In genomic region chr7:66140924-66141323, GRCh38 we compare ENCODE assay signal across 8 cellular contexts. TPM values are rescaled to one million over a fixed set of nuclear protein-coding genes. Genes with fewer than 3 reads are reported as not detected.
DNase-seq lines count a peak whose midpoint lies in the region; ATAC-seq and TF ChIP-seq lines count a peak whose summit lies in the region.

No MANE protein-coding gene starts in this region.

- no peak overlapping the region for H3K27ac ChIP-seq in PC-3 (ENCODE audit: low read length)
- no peak overlapping the region for H3K27ac ChIP-seq in CD8-positive, alpha-beta T cell (ENCODE audit: low read depth, low read length)

- no peaks in the 10 kb centered on the region for H3K9me3 Mint-ChIP-seq in activated T-helper 2 cell treated with anti-CD3 and anti-CD28 coated beads, Interferon-gamma antibody, Interleukin-2, Interleukin-4, amounts not matched to agents 10 μg/mL and 5 μg/mL and 100 μg/mL, durations not matched to agents 14 hours and 24 hours and 36 hours
- H3K9me3 Mint-ChIP-seq in CD8-positive, alpha-beta T cell: no peaks in the 10 kb centered on the region

- no peaks in the 10 kb centered on the region for H4K20me1 ChIP-seq in PC-3 (ENCODE audit: low read length)

- no peaks in the 10 kb centered on the region for H3K9me3 ChIP-seq in PC-3 (ENCODE audit: low read length)
- no peaks in the 10 kb centered on the region for H3K9me3 ChIP-seq in CD8-positive, alpha-beta T cell (ENCODE audit: low read length)

- peak; percentile 65 for ATAC-seq in PC-3
- no peak for ATAC-seq in CD8-positive, alpha-beta T cell

- H3F3A ChIP-seq in PC-3 (ENCODE audit: low read length, unreplicated experiment): no peaks in the 10 kb centered on the region

- peaks cover 68% of the 10 kb centered on the region for H3K36me3 Mint-ChIP-seq in activated T-helper 2 cell treated with anti-CD3 and anti-CD28 coated beads, Interferon-gamma antibody, Interleukin-2, Interleukin-4, amounts not matched to agents 10 μg/mL and 5 μg/mL and 100 μg/mL, durations not matched to agents 14 hours and 24 hours and 36 hours (ENCODE audit: low read depth)
- peaks cover 86% of the 10 kb centered on the region for H3K36me3 Mint-ChIP-seq in CD8-positive, alpha-beta T cell

- no peaks in the 10 kb centered on the region for H3K9me2 ChIP-seq in PC-3 (replicated peaks; ENCODE audit: low read length)

- POLR2A ChIA-PET in PC-3 (lab: Charles Lee; ENCODE audit: unreplicated experiment): no interaction called here
- POLR2A ChIA-PET in CD8-positive, alpha-beta T cell (lab: Charles Lee): no interaction called here

- no peak overlapping the region for H3K4me3 ChIP-seq in PC-3 (ENCODE audit: low read length)
- H3K4me3 ChIP-seq in epithelial cell of proximal tubule (ENCODE audit: low read depth, low read length): no peak overlapping the region
- no peak overlapping the region for H3K4me3 ChIP-seq in CD8-positive, alpha-beta T cell (ENCODE audit: low read depth, low read length)

- TF ChIP-seq CTCF in PC-3 (conservative IDR thresholded peaks at IDR 0.05; ENCODE audit: low read depth, low read length) (peak; percentile 52), epithelial cell of proximal tubule (conservative IDR thresholded peaks at IDR 0.05; ENCODE audit: low read depth, low read length) (peak; percentile 61)
- no peak for TF ChIP-seq CTCF in CD8-positive, alpha-beta T cell (IDR thresholded peaks at IDR 0.05)

- H2AFZ ChIP-seq in PC-3 (ENCODE audit: low read length): no peak overlapping the region

- H3K27ac Mint-ChIP-seq in activated T-helper 2 cell treated with anti-CD3 and anti-CD28 coated beads, Interferon-gamma antibody, Interleukin-2, Interleukin-4, amounts not matched to agents 10 μg/mL and 5 μg/mL and 100 μg/mL, durations not matched to agents 14 hours and 24 hours and 36 hours: no peak overlapping the region
- H3K27ac Mint-ChIP-seq in CD8-positive, alpha-beta T cell: no peak overlapping the region

- H3K36me3 ChIP-seq in PC-3 (ENCODE audit: low read depth, low read length): peaks cover 40% of the 10 kb centered on the region
- H3K36me3 ChIP-seq in CD8-positive, alpha-beta T cell (ENCODE audit: insufficient read depth, low read length): peaks cover 30% of the 10 kb centered on the region

- in situ Hi-C loops in G401 (cut with HindIII; ENCODE audit: low sequenced_read_pairs): no loop called here

- CTCF ChIA-PET in PC-3 (lab: Charles Lee): interaction anchor here (0.5 to 0.6 kb wide), 2 partner anchors 8 to 406 kb away, joined by 4 read pairs; no protein-coding TSS in a partner anchor
- CTCF ChIA-PET in CD8-positive, alpha-beta T cell (lab: Charles Lee): no interaction called here

- H3K9ac ChIP-seq in PC-3 (ENCODE audit: low read length): no peak overlapping the region

- no peak overlapping the region for H3K4me3 Mint-ChIP-seq in activated T-helper 2 cell treated with anti-CD3 and anti-CD28 coated beads, Interferon-gamma antibody, Interleukin-2, Interleukin-4, amounts not matched to agents 10 μg/mL and 5 μg/mL and 100 μg/mL, durations not matched to agents 14 hours and 24 hours and 36 hours (ENCODE audit: low read depth)
- no peak overlapping the region for H3K4me3 Mint-ChIP-seq in CD8-positive, alpha-beta T cell

- peaks cover 6% of the 10 kb centered on the region for H3K4me1 Mint-ChIP-seq in activated T-helper 2 cell treated with anti-CD3 and anti-CD28 coated beads, Interferon-gamma antibody, Interleukin-2, Interleukin-4, amounts not matched to agents 10 μg/mL and 5 μg/mL and 100 μg/mL, durations not matched to agents 14 hours and 24 hours and 36 hours (ENCODE audit: low read depth)
- H3K4me1 Mint-ChIP-seq in CD8-positive, alpha-beta T cell (ENCODE audit: low read depth): no peaks in the 10 kb centered on the region

- H3K27me3 Mint-ChIP-seq in activated T-helper 2 cell treated with anti-CD3 and anti-CD28 coated beads, Interferon-gamma antibody, Interleukin-2, Interleukin-4, amounts not matched to agents 10 μg/mL and 5 μg/mL and 100 μg/mL, durations not matched to agents 14 hours and 24 hours and 36 hours (ENCODE audit: low read depth): no peaks in the 10 kb centered on the region
- H3K27me3 Mint-ChIP-seq in CD8-positive, alpha-beta T cell (ENCODE audit: low read depth): no peaks in the 10 kb centered on the region

- BruUV-seq in PC-3 (replicated peaks; lab: Mats Ljungman, UMichigan): no TSS peak

- intact Hi-C loops in PC-3 (cut with micrococcal nuclease): no loop called here
- intact Hi-C loops in activated T-helper 2 cell treated with anti-CD3 and anti-CD28 coated beads, Interferon-gamma antibody, Interleukin-2, Interleukin-4, amounts not matched to agents 10 μg/mL and 5 μg/mL and 100 μg/mL, durations not matched to agents 14 hours and 24 hours and 36 hours (cut with micrococcal nuclease): no loop called here
- intact Hi-C loops in CD8-positive, alpha-beta T cell (cut with DNase I, micrococcal nuclease): no loop called here

- DNase-seq in G401 (ENCODE audit: low spot score) (peak; percentile 72), PC-3 (peak; percentile 27), epithelial cell of proximal tubule (ENCODE audit: low read depth) (no peak), mucosa of gallbladder (ENCODE audit: low spot score) (peak; percentile 52), activated gamma-delta T cell treated with Interleukin-2 at 50 U/mL for 16 hours (no peak), mesenteric fat pad (ENCODE audit: low spot score) (no peak)
- no peak for DNase-seq in activated T-helper 2 cell treated with anti-CD3 and anti-CD28 coated beads, Interferon-gamma antibody, Interleukin-2, Interleukin-4, amounts not matched to agents 10 μg/mL and 5 μg/mL and 100 μg/mL, durations not matched to agents 14 hours and 24 hours and 36 hours (ENCODE audit: low spot score)
- no peak for DNase-seq in CD8-positive, alpha-beta T cell

- peaks cover 14% of the 10 kb centered on the region for H3K4me1 ChIP-seq in PC-3 (ENCODE audit: insufficient read depth, low read length)
- H3K4me1 ChIP-seq in CD8-positive, alpha-beta T cell (ENCODE audit: insufficient read depth, low read length): no peaks in the 10 kb centered on the region

- H3K4me2 ChIP-seq in PC-3 (ENCODE audit: low read length): no peak overlapping the region

- no peaks in the 10 kb centered on the region for H3K27me3 ChIP-seq in PC-3 (ENCODE audit: low read length)
- H3K27me3 ChIP-seq in CD8-positive, alpha-beta T cell (ENCODE audit: insufficient read depth, low read length): no peaks in the 10 kb centered on the region

- peaks cover 17% of the 10 kb centered on the region; the same call in 1 of the 2 replicates for H3K79me2 ChIP-seq in PC-3 (ENCODE audit: low read length)

RNA-seq across cellular contexts. Expression of gene CRCP, which starts 26.3 kb away (rescaled TPM):
- 58.0 and 80.2 TPM in 2 replicates for total RNA-seq in G401 (2014; rRNA removed; shearing (Covaris generic))
- total RNA-seq in PC-3 (2014; rRNA removed) (36.4 and 41.6 TPM in 2 replicates), epithelial cell of proximal tubule (26.9 and 47.0 TPM in 2 replicates), mucosa of gallbladder (30.4 TPM), mesenteric fat pad (29.1 TPM)
- 32.8 and 37.9 TPM in 2 replicates for total RNA-seq in activated T-helper 2 cell treated with anti-CD3 and anti-CD28 coated beads, Interferon-gamma antibody, Interleukin-2, Interleukin-4, amounts not matched to agents 10 μg/mL and 5 μg/mL and 100 μg/mL, durations not matched to agents 14 hours and 24 hours and 36 hours
- total RNA-seq in CD8-positive, alpha-beta T cell: 10 to 100 TPM; 38.0 to 42.4 TPM

Comparison
In these comparisons a context has a peak if more than half of its experiments do, and no peak if none do; other contexts are left out.
1. DNase-seq: peak in G401 (single experiment), PC-3 (single experiment) and mucosa of gallbladder (single experiment); none in epithelial cell of proximal tubule (single experiment), activated gamma-delta T cell treated with Interleukin-2 at 50 U/mL for 16 hours (single experiment), activated T-helper 2 cell treated with anti-CD3 and anti-CD28 coated beads, Interferon-gamma antibody, Interleukin-2, Interleukin-4, amounts not matched to agents 10 μg/mL and 5 μg/mL and 100 μg/mL, durations not matched to agents 14 hours and 24 hours and 36 hours (single experiment), mesenteric fat pad (single experiment) and CD8-positive, alpha-beta T cell (0 of 7).